Comparison of ENCODE assay signal across 12 cellular contexts in genomic region chr5:99191181-99191775, GRCh38.
"Had no signal": no experiment of that assay in that cellular context is flagged by ENCODE, and none has a peak within 500 bp of the region (broad histone marks: within the 10 kb centered on the region; RNA-seq: fewer than 3 reads in every experiment).

No MANE protein-coding gene starts in this region.

- H3K9me3 ChIP-seq: esophagus squamous epithelium, gastroesophageal sphincter, ovary, thyroid gland, vagina had no signal

- H3K27me3 ChIP-seq: esophagus squamous epithelium, gastroesophageal sphincter, ovary, thyroid gland, vagina had no signal

- H3K4me1 ChIP-seq: esophagus squamous epithelium, gastroesophageal sphincter, thyroid gland, vagina had no signal

- H3K4me3 ChIP-seq: esophagus squamous epithelium, gastroesophageal sphincter, ovary, thyroid gland, vagina had no signal

- DNase-seq: activated CD4-positive, alpha-beta T cell treated with anti-CD3 and anti-CD28 coated beads, Interleukin-2, amount 50 U/mL, for 1 hour; activated T-cell treated with anti-CD3 and anti-CD28 coated beads for 4 hours; amniotic stem cell; esophagus squamous epithelium; ovary; thyroid gland had no signal

- ATAC-seq: activated T-helper 17 cell treated with anti-CD3 and anti-CD28 coated beads, Interleukin-2, amount 50 U/mL, for 72 hours; gastroesophageal sphincter; stimulated activated effector memory CD8-positive, alpha-beta T cell treated with anti-CD3 and anti-CD28 coated beads, Interleukin-12 subunit alpha, Interleukin-12 subunit beta, amount 100 ng/mL, for 72 hours had no signal

- H3K36me3 ChIP-seq: esophagus squamous epithelium, gastroesophageal sphincter, ovary, thyroid gland, vagina had no signal

- FAIRE-seq: bronchial epithelial cell, keratinocyte had no signal

- H3K27ac ChIP-seq: esophagus squamous epithelium, gastroesophageal sphincter, ovary, thyroid gland, vagina had no signal
